Comparison of ENCODE assay signal across 8 cellular contexts in the genomic region with DNA sequence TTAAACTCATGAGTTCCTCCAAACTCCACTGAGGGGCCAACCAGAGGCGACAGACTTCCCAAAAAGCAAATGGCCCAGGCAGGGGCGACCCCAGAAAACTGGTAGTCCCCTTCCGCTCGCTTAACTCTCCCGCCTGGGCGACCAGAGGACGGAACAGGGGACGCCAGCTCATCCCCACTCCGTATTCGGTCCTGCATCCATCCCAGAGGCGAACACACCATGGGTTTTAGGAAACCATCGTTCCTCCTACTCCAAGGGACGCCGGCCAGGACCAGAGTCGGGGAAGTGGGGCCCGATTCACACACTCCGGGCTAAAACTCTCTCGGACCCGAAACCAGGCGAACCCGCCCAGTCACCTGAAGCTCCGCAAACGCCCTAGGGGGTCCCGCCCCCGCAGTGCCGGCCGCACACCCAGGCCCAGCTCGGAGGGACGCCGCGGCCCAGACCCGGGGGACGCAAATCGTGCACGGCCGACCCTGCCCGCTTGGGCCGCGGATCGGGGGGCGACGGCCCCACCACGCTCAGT. TPM values are rescaled to one million over a fixed set of nuclear protein-coding genes. Genes with fewer than 3 reads are reported as not detected.
DNase-seq lines count a peak whose midpoint lies in the region; ATAC-seq and TF ChIP-seq lines count a peak whose summit lies in the region.

No MANE protein-coding gene starts in this region.

- CTCF ChIA-PET in PC-3 (lab: Charles Lee), result no interaction called here

- H3K9ac ChIP-seq in PC-3 (ENCODE audit: low read length), result peak overlapping the region; percentile 92

- peak; percentile 40 for ATAC-seq in HG02938 (IDR thresholded peaks at IDR 0.05; ENCODE audit: unreplicated experiment)
- ATAC-seq in PC-3, result peak; percentile 55
- peak; percentile 38 for ATAC-seq in activated naive CD8-positive, alpha-beta T cell treated with anti-CD3 and anti-CD28 coated beads, Interleukin-2, amount 50 U/mL, for 24 hours

- peak overlapping the region; percentile 99 for H3K4me3 Mint-ChIP-seq in activated naive CD8-positive, alpha-beta T cell treated with anti-CD3 and anti-CD28 coated beads, Interleukin-2, amount 50 U/mL, for 24 hours

- peaks cover 55% of the 10 kb centered on the region for H3K79me2 ChIP-seq in PC-3 (ENCODE audit: low read length)

- H3K27ac Mint-ChIP-seq in activated naive CD8-positive, alpha-beta T cell treated with anti-CD3 and anti-CD28 coated beads, Interleukin-2, amount 50 U/mL, for 24 hours, result peak overlapping the region; percentile 93

- POLR2A ChIA-PET in PC-3 (lab: Charles Lee; ENCODE audit: unreplicated experiment), result interaction anchor here (0.6 kb wide), 1 partner anchor 74 kb away, joined by 11 read pairs; no protein-coding TSS in a partner anchor

- no peak for TF ChIP-seq POLR2A in prostate gland (IDR thresholded peaks at IDR 0.05)

- H3K27me3 ChIP-seq in PC-3 (ENCODE audit: low read length) (no peaks in the 10 kb centered on the region), left ventricle myocardium inferior (ENCODE audit: low read depth) (no peaks in the 10 kb centered on the region), prostate gland (replicated peaks; ENCODE audit: insufficient read depth) (no peaks in the 10 kb centered on the region)

- 1% methylated on average over 34 of the region's 43 CpGs for WGBS in prostate gland

- peaks cover 11% of the 10 kb centered on the region for H3K9me3 Mint-ChIP-seq in activated naive CD8-positive, alpha-beta T cell treated with anti-CD3 and anti-CD28 coated beads, Interleukin-2, amount 50 U/mL, for 24 hours

- H3K4me1 ChIP-seq in PC-3 (ENCODE audit: insufficient read depth, low read length), result peaks cover 18% of the 10 kb centered on the region
- peaks cover 39% of the 10 kb centered on the region for H3K4me1 ChIP-seq in left ventricle myocardium inferior
- peaks cover 2% of the 10 kb centered on the region for H3K4me1 ChIP-seq in prostate gland (replicated peaks)

- no TSS peak for BruUV-seq in PC-3 (replicated peaks; lab: Mats Ljungman, UMichigan)

- no peaks in the 10 kb centered on the region for H3K9me2 ChIP-seq in PC-3 (replicated peaks; ENCODE audit: low read length)

- H3K36me3 ChIP-seq in PC-3 (ENCODE audit: low read depth, low read length) (peaks cover 6% of the 10 kb centered on the region; the same call in 1 of the 2 replicates), left ventricle myocardium inferior (no peaks in the 10 kb centered on the region), prostate gland (no peaks in the 10 kb centered on the region)

- H3K4me3 ChIP-seq in PC-3 (ENCODE audit: low read length) (peak overlapping the region; percentile 86), left ventricle myocardium inferior (peak overlapping the region; percentile 99), prostate gland (peak overlapping the region; percentile 97 to 99)

- no peaks in the 10 kb centered on the region for H3F3A ChIP-seq in PC-3 (ENCODE audit: low read length, unreplicated experiment)

- H4K20me1 ChIP-seq in PC-3 (ENCODE audit: low read length), result peaks cover 40% of the 10 kb centered on the region; the same call in 1 of the 2 replicates

- no peaks in the 10 kb centered on the region for H3K27me3 Mint-ChIP-seq in activated naive CD8-positive, alpha-beta T cell treated with anti-CD3 and anti-CD28 coated beads, Interleukin-2, amount 50 U/mL, for 24 hours

- H3K9me3 ChIP-seq in PC-3 (ENCODE audit: low read length) (no peaks in the 10 kb centered on the region), left ventricle myocardium inferior (replicated peaks) (no peaks in the 10 kb centered on the region), prostate gland (no peaks in the 10 kb centered on the region)

- H3K27ac ChIP-seq in PC-3 (ENCODE audit: low read length) (peak overlapping the region; percentile 55), left ventricle myocardium inferior (replicated peaks) (peak overlapping the region; percentile 87), prostate gland (peak overlapping the region; percentile 78 to 83)

- no peak for TF ChIP-seq CTCF in PC-3 (conservative IDR thresholded peaks at IDR 0.05; ENCODE audit: low read depth, low read length)
- no peak for TF ChIP-seq CTCF in left ventricle myocardium inferior (IDR thresholded peaks at IDR 0.05; ENCODE audit: borderline replicate concordance)
- TF ChIP-seq CTCF in prostate gland (IDR thresholded peaks at IDR 0.05), result no peak

- peaks cover 59% of the 10 kb centered on the region for H3K4me1 Mint-ChIP-seq in activated naive CD8-positive, alpha-beta T cell treated with anti-CD3 and anti-CD28 coated beads, Interleukin-2, amount 50 U/mL, for 24 hours

- peaks cover 25% of the 10 kb centered on the region for H3K36me3 Mint-ChIP-seq in activated naive CD8-positive, alpha-beta T cell treated with anti-CD3 and anti-CD28 coated beads, Interleukin-2, amount 50 U/mL, for 24 hours (ENCODE audit: low read depth)

- peak; percentile 35 for DNase-seq in SIG-M5 treated with dmso at 0.1 percent for 504 hours (lab: John Stamatoyannopoulos, UW; ENCODE audit: unreplicated experiment)
- DNase-seq in SIG-M5 (lab: John Stamatoyannopoulos, UW), result no peak
- DNase-seq in PC-3, result peak; percentile 11
- peak; percentile 50 for DNase-seq in activated naive CD8-positive, alpha-beta T cell treated with anti-CD3 and anti-CD28 coated beads, Interleukin-2, amount 50 U/mL, for 24 hours
- peak; percentile 20 for DNase-seq in left ventricle myocardium inferior
- peak; percentile 13 for DNase-seq in prostate gland (ENCODE audit: low spot score)
- no peak for DNase-seq in COR-L47 (lab: John Stamatoyannopoulos, UW)

- peak overlapping the region; percentile 98 for H2AFZ ChIP-seq in PC-3 (ENCODE audit: low read length)

- H3K4me2 ChIP-seq in PC-3 (ENCODE audit: low read length), result peak overlapping the region; percentile 89

- intact Hi-C loops in PC-3 (cut with micrococcal nuclease), result loop anchor here (2.0 to 10.0 kb wide), 2 partner anchors 77 to 243 kb away; no protein-coding TSS in a partner anchor
- intact Hi-C loops in left ventricle myocardium inferior (cut with micrococcal nuclease), result loop anchor here (10.0 kb wide), 1 partner anchor 83 kb away; no protein-coding TSS in a partner anchor
- intact Hi-C loops in prostate gland (cut with DNase I), result loop anchor here (5.0 kb wide), 1 partner anchor 75 kb away; a partner anchor contains a TSS

RNA-seq across cellular contexts. Expression of a gene that starts 0.5 kb away (rescaled TPM):
- total RNA-seq in PC-3 (2014; rRNA removed), result 19.4 and 22.1 TPM in 2 replicates
- total RNA-seq in left ventricle myocardium inferior, result 7.7 TPM
- total RNA-seq in prostate gland, result 10 to 100 TPM; 17.3 to 32.1 TPM

Comparison
In these comparisons a context has a peak if more than half of its experiments do, and no peak if none do; other contexts are left out.
1. DNase-seq: peak in SIG-M5 treated with dmso at 0.1 percent for 504 hours (single experiment), PC-3 (single experiment), activated naive CD8-positive, alpha-beta T cell treated with anti-CD3 and anti-CD28 coated beads, Interleukin-2, amount 50 U/mL, for 24 hours (single experiment), left ventricle myocardium inferior (single experiment) and prostate gland (single experiment); none in SIG-M5 (single experiment) and COR-L47 (single experiment).
2. Peak in every context shown above with its lines, with median percentiles within 50 percentile points of each other: ATAC-seq, H3K27ac ChIP-seq and H3K4me3 ChIP-seq.